ENCODE assay signal across 6 cellular contexts in genomic region chr21:43469719-43470458, GRCh38. TPM values are rescaled to one million over a fixed set of nuclear protein-coding genes. Genes with fewer than 3 reads are reported as not detected.
DNase-seq lines count a peak whose midpoint lies in the region; ATAC-seq, FAIRE-seq and TF ChIP-seq lines count a peak whose summit lies in the region.
"Not testable (repeated sequence)": the region's sequence is repeated elsewhere in the genome, so short reads cannot be mapped to it uniquely, and the experiment has no call there.
"Had no signal": no experiment of that assay in that cellular context is flagged by ENCODE, and none has a peak within 500 bp of the region (broad histone marks: within the 10 kb centered on the region; RNA-seq: fewer than 3 reads in every experiment).

No MANE protein-coding gene starts in this region.

- peak; percentile 72 for FAIRE-seq in bronchial epithelial cell (lab: Jason Lieb, UNC)

- peak; percentile 65 for ATAC-seq in esophagus mucosa
- peak; percentile 83 for ATAC-seq in left colon
- peak; percentile 56 for ATAC-seq in mucosa of descending colon
- ATAC-seq in psoas muscle: peak; percentile 64 to 94 (median 79)

- H3K9me3 ChIP-seq in mucosa of descending colon, psoas muscle: not testable (repeated sequence)

- not testable (repeated sequence) for DNase-seq in bronchial epithelial cell (ENCODE audit: low read depth); left colon; mucosa of descending colon; psoas muscle

- H3K36me3 ChIP-seq in bronchial epithelial cell (ENCODE audit: control insufficient read depth, insufficient read depth, low read length); mucosa of descending colon (ENCODE audit: low read depth); psoas muscle (ENCODE audit: insufficient read depth in 1 of 2, low read depth in 1 of 2): not testable (repeated sequence)

- TF ChIP-seq CTCF in bronchial epithelial cell (IDR thresholded peaks at IDR 0.05; ENCODE audit: insufficient read depth, low read length, severe bottlenecking); mucosa of descending colon (IDR thresholded peaks at IDR 0.05); psoas muscle (IDR thresholded peaks at IDR 0.05): not testable (repeated sequence)

- H3K27ac ChIP-seq in psoas muscle: not testable (repeated sequence)

- WGBS in psoas muscle, 3 donors: no CpG with 5 or more reads among the region's 31 CpGs

- intact Hi-C loops in left colon (cut with DNase I, micrococcal nuclease); mucosa of descending colon (cut with DNase I, micrococcal nuclease); psoas muscle (cut with DNase I): not testable (repeated sequence)

- H3K27me3 ChIP-seq in bronchial epithelial cell (ENCODE audit: control insufficient read depth, insufficient read depth, low read length); psoas muscle (ENCODE audit: insufficient read depth in 3 of 3, low read length in 2 of 3): not testable (repeated sequence)

- not testable (repeated sequence) for H3K4me3 ChIP-seq in bronchial epithelial cell (ENCODE audit: low read depth, low read length); mucosa of descending colon; psoas muscle

- not testable (repeated sequence) for H3K4me1 ChIP-seq in mucosa of descending colon (ENCODE audit: low read depth); psoas muscle

RNA-seq across cellular contexts. Expression of gene SIK1, which starts 43.0 kb away (rescaled TPM):
- total RNA-seq in bronchial epithelial cell (33.2 and 46.9 TPM in 2 replicates), esophagus mucosa (16.5 TPM), left colon (10 to 100 TPM in 1 of 2 donors, 1 to 10 TPM in 1; 8.0 to 30.0 TPM), mucosa of descending colon (10 to 100 TPM in 1 of 3 donors, 1 to 10 TPM in 2; 5.5 to 40.5 (median 7.9) TPM), psoas muscle (10 to 100 TPM; 10.8 to 31.2 (median 21.9) TPM)
- polyA plus RNA-seq in psoas muscle: 10 to 100 TPM in 1 of 3 donors, 1 to 10 TPM in 2; 1.7 to 85.1 (median 3.8) TPM
- polyA plus RNA-seq: CD4-positive, alpha-beta memory T cell had no signal
